20 cellular contexts compared by ENCODE assay signal in the genomic region with DNA sequence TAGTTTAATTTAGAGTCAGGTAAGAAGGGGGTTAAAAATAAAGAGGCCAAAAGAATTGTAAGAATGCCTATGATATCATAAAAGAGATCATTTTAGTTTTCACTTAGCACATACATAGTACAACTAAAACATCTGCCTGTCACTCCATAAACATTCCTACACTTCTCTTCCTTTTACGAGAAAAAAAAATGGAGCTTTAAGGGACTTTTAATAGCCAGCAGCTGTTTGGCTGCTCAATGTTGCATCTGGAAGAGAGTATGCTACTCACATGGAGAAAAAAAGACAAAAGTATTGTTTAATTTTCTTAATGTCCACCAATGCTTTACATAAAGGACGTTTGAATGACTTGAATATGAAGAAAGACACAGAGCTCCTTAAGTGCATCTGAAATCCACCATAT. TPM values are rescaled to one million over a fixed set of nuclear protein-coding genes. Genes with fewer than 3 reads are reported as not detected.
"Had no signal": no experiment of that assay in that cellular context is flagged by ENCODE, and none has a peak within 500 bp of the region (broad histone marks: within the 10 kb centered on the region; RNA-seq: fewer than 3 reads in every experiment).

No MANE protein-coding gene starts in this region.

- H3K79me2 ChIP-seq: parathyroid adenoma had no signal

- H3K36me3 ChIP-seq: gastrocnemius medialis, neural progenitor cell, right lobe of liver, thoracic aorta, transverse colon, upper lobe of right lung, uterus had no signal

- ATAC-seq: effector memory CD8-positive, alpha-beta T cell; gastrocnemius medialis; mucosa of descending colon; right lobe of liver; stimulated activated naive B cell treated with anti-CD40 and anti-IgM and Interleukin-4, amounts not matched to agents 10 μg/mL and 1 μg/mL and 100 μg/mL, for 72 hours; upper lobe of right lung had no signal

- H3K9me3 Mint-ChIP-seq: effector memory CD8-positive, alpha-beta T cell; nephron; neural progenitor cell; stimulated activated naive CD8-positive, alpha-beta T cell treated with anti-CD3 and anti-CD28 coated beads, Interleukin-15, Interleukin-2, amounts not matched to agents 100 ng/mL and 50 ng/mL, for 24 hours had no signal

- H3K36me3 Mint-ChIP-seq: memory B cell; naive B cell; neural progenitor cell; stimulated activated naive B cell treated with anti-CD40 and anti-IgM and Interleukin-4, amounts not matched to agents 10 μg/mL and 1 μg/mL and 100 μg/mL, for 72 hours had no signal

- H3K27me3 ChIP-seq: gastrocnemius medialis, neural progenitor cell, right lobe of liver, transverse colon, upper lobe of right lung, uterus had no signal

- H3K27ac Mint-ChIP-seq: memory B cell; naive B cell; neural progenitor cell; progenitor cell of endocrine pancreas; stimulated activated naive B cell treated with anti-CD40 and anti-IgM and Interleukin-4, amounts not matched to agents 10 μg/mL and 1 μg/mL and 100 μg/mL, for 72 hours; stimulated activated naive CD8-positive, alpha-beta T cell treated with anti-CD3 and anti-CD28 coated beads, Interleukin-15, Interleukin-2, amounts not matched to agents 100 ng/mL and 50 ng/mL, for 24 hours had no signal

- H3K4me1 ChIP-seq: gastrocnemius medialis, parathyroid adenoma, right lobe of liver, upper lobe of right lung, uterus had no signal

- DNase-seq: cortex of kidney; effector memory CD8-positive, alpha-beta T cell; gastrocnemius medialis; head of caudate nucleus; mucosa of descending colon; naive B cell; right lobe of liver; stimulated activated CD4-positive, alpha-beta T cell treated with anti-CD3 and anti-CD28 coated beads, Interleukin-4, amount 100 ng/mL, for 4 hours; stimulated activated naive B cell treated with anti-CD40 and anti-IgM and Interleukin-4, amounts not matched to agents 10 μg/mL and 1 μg/mL and 100 μg/mL, for 72 hours; transverse colon; upper lobe of right lung; uterus had no signal

- H3K4me2 ChIP-seq: neural progenitor cell had no signal

- H3K9me3 ChIP-seq: gastrocnemius medialis, mucosa of descending colon, right lobe of liver, thoracic aorta, transverse colon, upper lobe of right lung, uterus had no signal

- H3K27ac ChIP-seq: gastrocnemius medialis, neural progenitor cell, parathyroid adenoma, right lobe of liver, thoracic aorta, transverse colon, upper lobe of right lung, uterus had no signal

- H3K27me3 Mint-ChIP-seq: effector memory CD8-positive, alpha-beta T cell; memory B cell; progenitor cell of endocrine pancreas; stimulated activated naive CD8-positive, alpha-beta T cell treated with anti-CD3 and anti-CD28 coated beads, Interleukin-15, Interleukin-2, amounts not matched to agents 100 ng/mL and 50 ng/mL, for 24 hours had no signal

- H2AFZ ChIP-seq: neural progenitor cell, parathyroid adenoma had no signal

- H3K4me1 Mint-ChIP-seq: memory B cell; naive B cell; stimulated activated naive B cell treated with anti-CD40 and anti-IgM and Interleukin-4, amounts not matched to agents 10 μg/mL and 1 μg/mL and 100 μg/mL, for 72 hours had no signal

- H3K4me3 Mint-ChIP-seq: memory B cell; naive B cell; nephron; neural progenitor cell; stimulated activated naive B cell treated with anti-CD40 and anti-IgM and Interleukin-4, amounts not matched to agents 10 μg/mL and 1 μg/mL and 100 μg/mL, for 72 hours; stimulated activated naive CD8-positive, alpha-beta T cell treated with anti-CD3 and anti-CD28 coated beads, Interleukin-15, Interleukin-2, amounts not matched to agents 100 ng/mL and 50 ng/mL, for 24 hours had no signal

- H3K4me3 ChIP-seq: gastrocnemius medialis, lung, mucosa of descending colon, neural progenitor cell, right lobe of liver, thoracic aorta, transverse colon, upper lobe of right lung, uterus had no signal

- H3K9ac ChIP-seq: neural progenitor cell, parathyroid adenoma had no signal

RNA-seq across cellular contexts. Expression of gene TNIP3, which starts 48.7 kb away (rescaled TPM):
- total RNA-seq: gastrocnemius medialis, progenitor cell of endocrine pancreas had no signal
